Comparison of ENCODE assay signal across 1 cellular context in the genomic region with DNA sequence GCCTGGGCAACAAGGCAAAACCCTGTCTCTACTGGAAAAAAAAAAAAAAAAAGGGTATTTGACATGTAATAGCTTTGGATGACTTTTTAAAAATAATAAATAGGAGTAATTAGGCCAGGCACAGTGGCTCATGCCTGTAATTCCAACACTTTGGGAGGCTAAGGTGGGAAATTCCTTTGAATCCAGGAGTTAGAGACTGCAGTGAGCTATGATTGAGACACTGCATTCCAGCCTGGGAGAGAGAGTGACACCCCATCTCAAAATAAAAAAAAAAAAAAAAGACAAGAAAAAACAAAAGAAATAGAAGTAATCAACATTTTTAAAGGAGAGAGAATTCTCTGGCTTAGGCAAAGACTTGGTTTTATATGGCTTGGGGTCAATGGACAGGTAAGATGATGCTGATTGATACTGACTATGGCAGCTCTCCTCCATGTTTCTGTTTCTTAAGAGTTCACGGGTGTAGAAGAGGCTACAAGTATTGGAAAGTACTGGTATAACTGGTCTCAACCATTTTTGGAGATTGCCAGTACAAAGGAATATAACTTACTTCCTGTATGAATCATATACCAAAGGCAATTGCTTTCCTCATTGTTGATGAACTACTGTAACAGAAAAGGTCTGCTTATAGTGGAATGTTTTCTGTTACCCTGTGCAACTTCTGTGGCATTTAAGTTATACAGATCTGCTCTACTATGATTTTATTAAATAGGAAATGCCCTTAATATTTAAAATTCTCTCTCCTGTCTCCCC.
TF ChIP-seq lines count a peak whose summit lies in the region.

No MANE protein-coding gene starts in this region.

TF ChIP-seq in IMR-90, 13 proteins besides CTCF, POLR2A, EP300 and RAD21 (continued from another document):
- TF ChIP-seq RFX5 (IDR thresholded peaks at IDR 0.05; ENCODE audit: low read depth, low read length), result no peak
- TF ChIP-seq MXI1 (IDR thresholded peaks at IDR 0.05; ENCODE audit: borderline replicate concordance, low read depth, low read length), result no peak
